9 cellular contexts compared by ENCODE assay signal in genomic region chr1:14598007-14598497, GRCh38. TPM values are rescaled to one million over a fixed set of nuclear protein-coding genes. Genes with fewer than 3 reads are reported as not detected.
A peak's percentile ranks its signal among the peaks of the same experiment; 100 is the strongest.
DNase-seq lines count a peak whose midpoint lies in the region; ATAC-seq and TF ChIP-seq lines count a peak whose summit lies in the region.
"Had no signal": no experiment of that assay in that cellular context is flagged by ENCODE, and none has a peak within 500 bp of the region (broad histone marks: within the 10 kb centered on the region; RNA-seq: fewer than 3 reads in every experiment).

No MANE protein-coding gene starts in this region.

- H3K36me3 Mint-ChIP-seq in brain, result no peaks in the 10 kb centered on the region

- H3K27me3 Mint-ChIP-seq in brain, result peaks cover 8% of the 10 kb centered on the region

- ATAC-seq in left lung, result peak; percentile 63

- TF ChIP-seq CTCF in brain (conservative IDR thresholded peaks at IDR 0.05), result no peak
- TF ChIP-seq CTCF in left lung (IDR thresholded peaks at IDR 0.05), result no peak

- H3K27ac ChIP-seq in left lung (no peak overlapping the region), thymus (ENCODE audit: low read depth) (no peak overlapping the region)
- H3K27ac ChIP-seq: HL-60 had no signal

- peak overlapping the region; percentile 82 to 92 (median 88) for H3K4me3 Mint-ChIP-seq in brain

- peak overlapping the region; percentile 82 to 95 (median 94) for H3K27ac Mint-ChIP-seq in brain

- WGBS in thymus, result 3% methylated on average over 26 of the region's 26 CpGs

- peak; percentile 25 for DNase-seq in NCI-H1436 (lab: John Stamatoyannopoulos, UW)
- DNase-seq in NCI-H1436 treated with DMSO at 0.1 percent for 48 hours (lab: John Stamatoyannopoulos, UW), result no peak
- DNase-seq in left lung, result peak in 1 of 2 donors; percentile 74
- no peak for DNase-seq in dedifferentiated amniotic fluid mesenchymal stem cell (ENCODE audit: extremely low spot score)
- DNase-seq in mucosa of gallbladder (ENCODE audit: low spot score), result no peak
- no peak for DNase-seq in pons (ENCODE audit: low spot score)

- peaks cover 0 to 3% (median 0%) of the 10 kb centered on the region in 5 experiments for H3K9me3 Mint-ChIP-seq in brain

- H3K4me1 ChIP-seq in left lung (peaks cover 0 to 7% of the 10 kb centered on the region in 2 donors), thymus (ENCODE audit: control insufficient read depth, insufficient read depth, low read length) (no peaks in the 10 kb centered on the region)

- peaks cover 50% of the 10 kb centered on the region for H3K4me1 Mint-ChIP-seq in brain

- H3K36me3 ChIP-seq in left lung (no peaks in the 10 kb centered on the region), thymus (ENCODE audit: control insufficient read depth, insufficient read depth) (no peaks in the 10 kb centered on the region)

- H3K9me3 ChIP-seq in left lung (no peaks in the 10 kb centered on the region), thymus (ENCODE audit: control insufficient read depth) (no peaks in the 10 kb centered on the region)

- H3K27me3 ChIP-seq in left lung, result peaks cover 40 to 98% of the 10 kb centered on the region in 2 donors
- H3K27me3 ChIP-seq in thymus (ENCODE audit: control insufficient read depth, insufficient read depth), result peaks cover 37% of the 10 kb centered on the region

- H3K4me3 ChIP-seq in left lung (peak overlapping the region; percentile 40 to 41), thymus (ENCODE audit: low read length) (peak overlapping the region; percentile 43)

- intact Hi-C loops in left lung (cut with DNase I), result no loop called here

RNA-seq across cellular contexts. Expression of gene KAZN, which starts 0.4 kb away (rescaled TPM):
- 19.0 TPM for polyA plus RNA-seq in brain (ENCODE audit: insufficient read depth, low read depth, low replicate concordance)
- total RNA-seq in left lung, result 10 to 100 TPM; 11.1 to 17.1 TPM
- 5.7 TPM for polyA plus RNA-seq in thymus
- 10.2 TPM for total RNA-seq in mucosa of gallbladder
